Comparison of ENCODE assay signal across 1 cellular context in the genomic region with DNA sequence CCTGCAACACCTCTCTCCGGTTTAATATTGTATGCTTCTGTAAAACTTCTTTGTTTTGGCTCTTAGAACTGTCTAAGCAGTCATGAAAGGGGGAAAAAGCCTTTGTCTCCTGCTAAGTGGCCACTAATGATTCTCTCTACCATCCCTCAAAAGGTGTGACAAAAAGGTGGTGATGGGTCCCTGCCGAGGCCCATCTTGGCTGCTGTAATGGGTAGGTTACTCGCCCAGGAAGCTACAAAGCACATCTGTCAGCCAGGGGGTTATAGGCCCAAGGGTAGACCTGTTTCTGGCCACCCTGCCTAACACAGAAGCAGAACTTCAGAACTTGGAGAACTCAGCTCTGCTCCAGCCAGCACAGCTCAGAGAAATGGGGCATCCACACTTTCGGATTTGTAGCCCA.
TF ChIP-seq lines count a peak whose summit lies in the region.

No MANE protein-coding gene starts in this region.

TF ChIP-seq in HEK293T, 16 proteins besides CTCF, POLR2A, EP300 and RAD21 (continued from another document):
- no peak for TF ChIP-seq SUZ12 (IDR thresholded peaks at IDR 0.05)
- TF ChIP-seq FOXK2 (IDR thresholded peaks at IDR 0.05), result no peak
- TF ChIP-seq CTBP1 (IDR thresholded peaks at IDR 0.05; ENCODE audit: borderline replicate concordance), result no peak
- no peak for TF ChIP-seq L3MBTL2 (conservative IDR thresholded peaks at IDR 0.05)
- TF ChIP-seq BHLHE40 (IDR thresholded peaks at IDR 0.05; ENCODE audit: borderline replicate concordance), result no peak
- no peak for TF ChIP-seq FOXM1 (IDR thresholded peaks at IDR 0.05; ENCODE audit: borderline replicate concordance)
- no peak for TF ChIP-seq FOXA1 (IDR thresholded peaks at IDR 0.05)
